ENCODE assay signal across 19 cellular contexts in the genomic region with DNA sequence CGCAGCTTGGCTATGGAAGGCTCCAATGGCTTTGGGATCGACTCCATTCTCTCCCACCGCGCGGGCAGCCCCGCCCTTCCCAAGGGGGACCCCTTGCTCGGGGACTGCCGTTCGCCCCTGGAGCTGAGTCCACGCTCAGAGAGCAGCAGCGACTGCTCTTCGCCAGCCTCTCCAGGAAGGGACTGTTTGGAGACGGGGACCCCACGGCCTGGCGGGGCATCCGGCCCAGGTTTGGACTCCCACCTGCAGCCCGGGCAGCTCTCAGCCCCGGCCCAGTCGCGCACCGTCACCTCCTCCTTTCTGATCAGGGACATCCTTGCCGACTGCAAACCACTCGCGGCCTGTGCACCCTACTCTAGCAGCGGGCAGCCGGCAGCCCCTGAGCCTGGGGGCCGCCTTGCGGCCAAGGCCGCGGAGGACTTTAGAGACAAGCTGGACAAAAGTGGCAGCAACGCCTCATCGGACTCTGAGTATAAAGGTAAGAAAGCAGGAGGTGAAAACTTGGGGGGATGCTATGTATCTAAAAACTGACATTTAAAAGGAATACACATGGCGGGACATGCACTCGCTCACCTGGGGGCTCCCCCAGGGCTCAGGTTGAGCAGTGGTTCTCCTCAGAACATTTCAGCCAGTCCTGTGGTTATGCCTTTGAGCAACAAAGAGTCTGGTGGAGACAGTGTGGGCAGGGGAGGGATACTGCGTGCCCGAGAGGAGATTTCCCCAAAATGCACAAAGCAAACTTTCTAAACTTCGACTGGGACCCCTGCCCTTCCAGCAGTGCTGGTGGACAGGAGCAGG. TPM values are rescaled to one million over a fixed set of nuclear protein-coding genes. Genes with fewer than 3 reads are reported as not detected.
"Had no signal": no experiment of that assay in that cellular context is flagged by ENCODE, and none has a peak within 500 bp of the region (broad histone marks: within the 10 kb centered on the region; RNA-seq: fewer than 3 reads in every experiment).

No MANE protein-coding gene starts in this region.

- H3K4me1 Mint-ChIP-seq: nephron had no signal

- H3K4me3 ChIP-seq: adrenal gland, hepatocyte, right atrium auricular region, tibial nerve had no signal

- H3K9me3 ChIP-seq: adrenal gland, right atrium auricular region, tibial nerve had no signal

- FAIRE-seq: urothelium cell line had no signal

- H3K36me3 ChIP-seq: adrenal gland, right atrium auricular region, tibial nerve had no signal

- H3K4me3 Mint-ChIP-seq: activated CD4-positive, alpha-beta T cell treated with anti-CD3 and anti-CD28 coated beads, Interleukin-2, amount 10 ng/mL, durations not matched to agents 24 days and 14 days; nephron; stimulated activated naive CD8-positive, alpha-beta T cell treated with anti-CD3 and anti-CD28 coated beads, Interleukin-15, Interleukin-2, amounts not matched to agents 100 ng/mL and 50 ng/mL, for 24 hours had no signal

- H2AFZ ChIP-seq: hepatocyte had no signal

- H3K27ac ChIP-seq: adrenal gland, epithelial cell of prostate, hepatocyte, right atrium auricular region, tibial nerve had no signal

- H3K9me3 Mint-ChIP-seq: activated CD4-positive, alpha-beta T cell treated with anti-CD3 and anti-CD28 coated beads, Interleukin-2, amount 10 ng/mL, durations not matched to agents 24 days and 14 days; activated naive CD4-positive, alpha-beta T cell treated with anti-CD3 and anti-CD28 coated beads, Interleukin-2, amount 50 U/mL, for 72 hours; effector memory CD8-positive, alpha-beta T cell; nephron; stimulated activated naive CD8-positive, alpha-beta T cell treated with anti-CD3 and anti-CD28 coated beads, Interleukin-15, Interleukin-2, amounts not matched to agents 100 ng/mL and 50 ng/mL, for 24 hours had no signal

- H3K79me2 ChIP-seq: hepatocyte had no signal

- H3K27ac Mint-ChIP-seq: activated CD4-positive, alpha-beta T cell treated with anti-CD3 and anti-CD28 coated beads, Interleukin-2, amount 10 ng/mL, durations not matched to agents 24 days and 14 days; activated naive CD4-positive, alpha-beta T cell treated with anti-CD3 and anti-CD28 coated beads, Interleukin-2, amount 50 U/mL, for 72 hours; nephron; progenitor cell of endocrine pancreas; stimulated activated naive CD8-positive, alpha-beta T cell treated with anti-CD3 and anti-CD28 coated beads, Interleukin-15, Interleukin-2, amounts not matched to agents 100 ng/mL and 50 ng/mL, for 24 hours had no signal

- DNase-seq: activated CD8-positive, alpha-beta memory T cell treated with anti-CD3 and anti-CD28 coated beads, Interleukin-2, amount 50 U/mL, for 4 hours; dermis blood vessel endothelial cell; effector memory CD8-positive, alpha-beta T cell; foreskin fibroblast; occipital lobe had no signal

RNA-seq across cellular contexts. Expression of gene BARHL1, which starts 0.6 kb away (rescaled TPM):
- total RNA-seq: activated CD4-positive, alpha-beta T cell treated with anti-CD3 and anti-CD28 coated beads, Interleukin-2, amount 10 ng/mL, durations not matched to agents 24 days and 14 days; activated naive CD4-positive, alpha-beta T cell treated with anti-CD3 and anti-CD28 coated beads, Interleukin-2, amount 50 U/mL, for 72 hours; adrenal gland; dermis blood vessel endothelial cell; glomerular endothelial cell; hepatocyte; mammary epithelial cell; occipital lobe; progenitor cell of endocrine pancreas; right atrium auricular region; skeletal muscle tissue; tibial nerve had no signal
- polyA plus RNA-seq: adrenal gland, hepatocyte, mammary epithelial cell had no signal
